ENCODE assay signal across 22 cellular contexts in the genomic region with DNA sequence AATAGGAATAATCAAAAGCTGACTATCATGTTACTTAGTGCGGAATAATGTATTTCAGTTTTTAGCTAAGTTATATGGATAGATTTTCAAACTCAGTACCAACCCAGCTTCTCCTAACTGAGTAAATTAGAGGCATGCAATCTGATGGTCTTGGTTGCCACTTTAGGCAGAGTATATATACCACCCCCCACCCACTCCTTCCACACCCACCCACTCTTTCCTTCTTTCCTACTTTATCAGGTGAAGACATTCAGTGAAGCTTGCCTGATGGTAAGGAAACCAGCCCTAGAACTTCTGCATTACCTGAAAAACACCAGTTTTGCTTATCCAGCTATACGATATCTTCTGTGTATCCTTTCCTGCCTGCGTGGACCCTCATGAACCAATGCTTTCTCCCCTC.
"Had no signal": no experiment of that assay in that cellular context is flagged by ENCODE, and none has a peak within 500 bp of the region (broad histone marks: within the 10 kb centered on the region; RNA-seq: fewer than 3 reads in every experiment).

No MANE protein-coding gene starts in this region.

- H3K27me3 ChIP-seq: SJSA1 had no signal

- DNase-seq: IMR-90, Kasumi-1, MM.1S, NCI-H1092 treated with DMSO at 0.1 percent for 48 hours, NCI-H1436, NCI-H187, NCI-H2029, NCI-H2081 treated with DMSO at 0.1 percent for 48 hours, NCI-H2171, NCI-H226, NCI-H446, NCI-H510A, NCI-H524 treated with DMSO at 0.1 percent for 48 hours, NCI-H69, NCI-H774, Right ventricle myocardium superior, RPMI8226, SIG-M5 had no signal

- H3K4me1 ChIP-seq: SJSA1 had no signal

- ATAC-seq: HepG2 had no signal

- H3K27ac ChIP-seq: KMS-11, SJSA1, SK-N-MC had no signal

- H3K4me3 ChIP-seq: SJSA1, SK-N-MC had no signal

- H3K4me2 ChIP-seq: KMS-11 had no signal

- H3K9me3 ChIP-seq: SJSA1 had no signal
